Comparison of ENCODE assay signal across 8 cellular contexts in genomic region chr3:44762170-44762677, GRCh38. TPM values are rescaled to one million over a fixed set of nuclear protein-coding genes. Genes with fewer than 3 reads are reported as not detected.
A peak's percentile ranks its signal among the peaks of the same experiment; 100 is the strongest.
DNase-seq lines count a peak whose midpoint lies in the region; ATAC-seq and TF ChIP-seq lines count a peak whose summit lies in the region.

No MANE protein-coding gene starts in this region.

- WGBS in HUES64: under 1% methylated on average over 8 of the region's 9 CpGs
- WGBS in lower leg skin, 2 donors: 2 to 5% methylated on average over 9 of the region's 9 CpGs

- H3K4me3 ChIP-seq in HUES64 (ENCODE audit: low read length) (peak overlapping the region; percentile 96), lower leg skin (ENCODE audit: low read depth, poor library complexity, severe bottlenecking) (peak overlapping the region; percentile 21), uterus (peak overlapping the region; percentile 83 to 85)

- H3K36me3 ChIP-seq in HUES64 (ENCODE audit: insufficient read depth, low read length) (peaks cover 48% of the 10 kb centered on the region), uterus (no peaks in the 10 kb centered on the region)

- peak; percentile 12 for DNase-seq in DMS79 treated with DMSO at 0.1 percent for 48 hours (lab: John Stamatoyannopoulos, UW)
- no peak for DNase-seq in DMS79 (lab: John Stamatoyannopoulos, UW)
- DNase-seq in amniotic epithelial cell (ENCODE audit: low read depth): peak; percentile 17
- no peak for DNase-seq in lower leg skin (ENCODE audit: low spot score in 2 of 2)
- no peak for DNase-seq in uterus
- DNase-seq in COLO829 (ENCODE audit: low spot score): no peak

- H3K9me3 ChIP-seq in HUES64 (ENCODE audit: insufficient read depth, low read depth, low read length) (peaks cover 23% of the 10 kb centered on the region; the same call in 1 of the 2 replicates), uterus (no peaks in the 10 kb centered on the region)

- no peak for TF ChIP-seq POLR2A in lower leg skin (IDR thresholded peaks at IDR 0.05)
- TF ChIP-seq POLR2A in uterus (IDR thresholded peaks at IDR 0.05): no peak

- peak overlapping the region; percentile 97 for H3K27ac ChIP-seq in HUES64 (ENCODE audit: low read depth, low read length)
- H3K27ac ChIP-seq in uterus: no peak overlapping the region

- TF ChIP-seq CTCF in lower leg skin (IDR thresholded peaks at IDR 0.05) (no peak), uterus (IDR thresholded peaks at IDR 0.05) (no peak)

- intact Hi-C loops in lower leg skin (cut with DNase I; ENCODE audit: low total_unique reads) (no loop called here), uterus (cut with DNase I; ENCODE audit: low total_unique reads) (no loop called here)

- no peaks in the 10 kb centered on the region for H3K27me3 ChIP-seq in HUES64 (ENCODE audit: insufficient read depth, low read length)
- no peaks in the 10 kb centered on the region for H3K27me3 ChIP-seq in uterus

- ATAC-seq in GM18861 (IDR thresholded peaks at IDR 0.05; ENCODE audit: unreplicated experiment): no peak

- peak overlapping the region; percentile 98 for H3K9ac ChIP-seq in HUES64 (ENCODE audit: low read depth, low read length)

- peaks cover 5% of the 10 kb centered on the region for H3K4me1 ChIP-seq in HUES64 (ENCODE audit: insufficient read depth, low read length)
- peaks cover 0 to 4% of the 10 kb centered on the region in 2 donors for H3K4me1 ChIP-seq in uterus

RNA-seq across cellular contexts. Expression of gene KIF15, which starts 0.6 kb away (rescaled TPM):
- 25.3 TPM for polyA plus RNA-seq in HUES64 (2013, experiment 1 of 2)
- polyA plus RNA-seq in HUES64 (2013, experiment 2 of 2): 33.9 TPM
- total RNA-seq in lower leg skin (1 to 10 TPM in 3 of 4 donors, under 1 TPM in 1; 0.79 to 3.5 (median 2.4) TPM), uterus (10 to 100 TPM in 1 of 4 donors, 1 to 10 TPM in 1, under 1 TPM in 2; 0.51 to 14.7 (median 2.0) TPM)

RNA-seq across cellular contexts. Expression of gene KIAA1143, which starts 0.8 kb away (rescaled TPM):
- 28.1 TPM for polyA plus RNA-seq in HUES64 (2013, experiment 1 of 2)
- polyA plus RNA-seq in HUES64 (2013, experiment 2 of 2): 32.4 TPM
- total RNA-seq in lower leg skin (10 to 100 TPM; 20.1 to 22.3 (median 20.8) TPM), uterus (10 to 100 TPM; 21.5 to 49.6 (median 36.0) TPM)

RNA-seq across cellular contexts. Expression of gene ZNF501, which starts 32.8 kb away (rescaled TPM):
- 3.3 TPM for polyA plus RNA-seq in HUES64 (2013, experiment 1 of 2)
- 5.2 TPM for polyA plus RNA-seq in HUES64 (2013, experiment 2 of 2)
- total RNA-seq in lower leg skin: 1 to 10 TPM; 1.1 to 5.8 (median 3.6) TPM
- total RNA-seq in uterus: 100 to 1,000 TPM in 1 of 4 donors, 10 to 100 TPM in 1, 1 to 10 TPM in 2; 6.0 to 319 (median 16.2) TPM

RNA-seq across cellular contexts. Expression of gene ZNF502, which starts 49.8 kb away (rescaled TPM):
- polyA plus RNA-seq in HUES64 (2013, experiment 1 of 2): 5.6 TPM
- polyA plus RNA-seq in HUES64 (2013, experiment 2 of 2): 4.9 TPM
- 1 to 10 TPM; 2.8 to 7.4 (median 4.6) TPM for total RNA-seq in lower leg skin
- 10 to 100 TPM in 1 of 4 donors, 1 to 10 TPM in 3; 2.4 to 20.9 (median 8.8) TPM for total RNA-seq in uterus

Comparison
In these comparisons a context has a peak if more than half of its experiments do, and no peak if none do; other contexts are left out.
1. DNase-seq: peak in DMS79 treated with DMSO at 0.1 percent for 48 hours (single experiment) and amniotic epithelial cell (single experiment); none in DMS79 (single experiment), lower leg skin (0 of 2), uterus (0 of 2) and COLO829 (single experiment).
2. H3K4me3 ChIP-seq: peak in every context shown above with its lines; median percentile 96 in HUES64; 84 in uterus; 21 in lower leg skin.